8 cellular contexts compared by ENCODE assay signal in genomic region chr5:54443264-54443663, GRCh38. TPM values are rescaled to one million over a fixed set of nuclear protein-coding genes. Genes with fewer than 3 reads are reported as not detected.
DNase-seq lines count a peak whose midpoint lies in the region; ATAC-seq, FAIRE-seq and TF ChIP-seq lines count a peak whose summit lies in the region.

No MANE protein-coding gene starts in this region.

- POLR2A ChIA-PET in activated CD8-positive, alpha-beta T cell treated with anti-CD3 and anti-CD28 coated beads for 36 hours (lab: Charles Lee): interaction anchor here (0.9 kb wide), 1 partner anchor 134 kb away, joined by 3 read pairs; no protein-coding TSS in a partner anchor
- POLR2A ChIA-PET in activated CD8-positive, alpha-beta T cell treated with anti-CD3 and anti-CD28 coated beads, Interleukin-2, amount 10 ng/mL, durations not matched to agents 7 days and 5 days (lab: Charles Lee): no interaction called here

- intact Hi-C loops in activated CD8-positive, alpha-beta T cell treated with anti-CD3 and anti-CD28 coated beads for 36 hours (cut with micrococcal nuclease): no loop called here

- H3K4me3 ChIP-seq in NB4 (ENCODE audit: low read depth, low read length) (no peak overlapping the region), smooth muscle cell (no peak overlapping the region), right atrium auricular region (no peak overlapping the region)

- H3K9me3 ChIP-seq in smooth muscle cell (replicated peaks; ENCODE audit: low read depth): no peaks in the 10 kb centered on the region
- no peaks in the 10 kb centered on the region for H3K9me3 ChIP-seq in right atrium auricular region

- H3K36me3 Mint-ChIP-seq in activated CD8-positive, alpha-beta T cell treated with anti-CD3 and anti-CD28 coated beads for 36 hours (ENCODE audit: low read depth): no peaks in the 10 kb centered on the region
- H3K36me3 Mint-ChIP-seq in activated CD8-positive, alpha-beta T cell treated with anti-CD3 and anti-CD28 coated beads, Interleukin-2, amount 10 ng/mL, durations not matched to agents 7 days and 5 days (ENCODE audit: low read depth): no peaks in the 10 kb centered on the region

- no peaks in the 10 kb centered on the region for H3K27me3 Mint-ChIP-seq in activated CD8-positive, alpha-beta T cell treated with anti-CD3 and anti-CD28 coated beads for 36 hours
- H3K27me3 Mint-ChIP-seq in activated CD8-positive, alpha-beta T cell treated with anti-CD3 and anti-CD28 coated beads, Interleukin-2, amount 10 ng/mL, durations not matched to agents 7 days and 5 days (ENCODE audit: low read depth): peaks cover 2% of the 10 kb centered on the region

- FAIRE-seq in endometrium (lab: Jason Lieb, UNC) (peak; percentile 82), H54 (lab: Jason Lieb, UNC) (no peak)

- H4K20me1 ChIP-seq in smooth muscle cell (ENCODE audit: low read depth): no peaks in the 10 kb centered on the region

- TF ChIP-seq POLR2A in NB4 (IDR thresholded peaks at IDR 0.05; ENCODE audit: extremely low read depth, insufficient read length): no peak
- TF ChIP-seq POLR2A in H54 (IDR thresholded peaks at IDR 0.05; ENCODE audit: low read depth, low read length): no peak

- H3K4me2 ChIP-seq in smooth muscle cell: no peak overlapping the region

- H3K27me3 ChIP-seq in smooth muscle cell (ENCODE audit: low read depth) (no peaks in the 10 kb centered on the region), right atrium auricular region (no peaks in the 10 kb centered on the region)

- H3K27ac Mint-ChIP-seq in activated CD8-positive, alpha-beta T cell treated with anti-CD3 and anti-CD28 coated beads for 36 hours: no peak overlapping the region
- no peak overlapping the region for H3K27ac Mint-ChIP-seq in activated CD8-positive, alpha-beta T cell treated with anti-CD3 and anti-CD28 coated beads, Interleukin-2, amount 10 ng/mL, durations not matched to agents 7 days and 5 days

- H3K36me3 ChIP-seq in smooth muscle cell (ENCODE audit: low read depth): no peaks in the 10 kb centered on the region
- H3K36me3 ChIP-seq in right atrium auricular region: no peaks in the 10 kb centered on the region

- H3K4me1 ChIP-seq in smooth muscle cell (ENCODE audit: low read depth): no peaks in the 10 kb centered on the region
- peaks cover 0 to 23% of the 10 kb centered on the region in 2 donors for H3K4me1 ChIP-seq in right atrium auricular region

- TF ChIP-seq CTCF in activated CD8-positive, alpha-beta T cell treated with anti-CD3 and anti-CD28 coated beads for 36 hours (IDR thresholded peaks at IDR 0.05): peak; percentile 57
- peak; percentile 11 for TF ChIP-seq CTCF in NB4 (IDR thresholded peaks at IDR 0.05; ENCODE audit: low read depth, low read length)
- TF ChIP-seq CTCF in smooth muscle cell (IDR thresholded peaks at IDR 0.05; ENCODE audit: borderline replicate concordance, insufficient read depth, poor library complexity, severe bottlenecking): peak; percentile 50
- TF ChIP-seq CTCF in right atrium auricular region (IDR thresholded peaks at IDR 0.05): peak in 1 of 2 donors; percentile 52

- CTCF ChIA-PET in activated CD8-positive, alpha-beta T cell treated with anti-CD3 and anti-CD28 coated beads for 36 hours (lab: Charles Lee): interaction anchor here (0.8 to 3.4 kb wide), 9 partner anchors 10 to 402 kb away, joined by 3 to 33 read pairs (median 6); no protein-coding TSS in a partner anchor
- CTCF ChIA-PET in activated CD8-positive, alpha-beta T cell treated with anti-CD3 and anti-CD28 coated beads, Interleukin-2, amount 10 ng/mL, durations not matched to agents 7 days and 5 days (lab: Charles Lee): interaction anchor here (0.7 to 2.6 kb wide), 5 partner anchors 11 to 46 kb away, joined by 3 to 19 read pairs (median 4); no protein-coding TSS in a partner anchor

- no peaks in the 10 kb centered on the region for H3K9me3 Mint-ChIP-seq in activated CD8-positive, alpha-beta T cell treated with anti-CD3 and anti-CD28 coated beads for 36 hours
- H3K9me3 Mint-ChIP-seq in activated CD8-positive, alpha-beta T cell treated with anti-CD3 and anti-CD28 coated beads, Interleukin-2, amount 10 ng/mL, durations not matched to agents 7 days and 5 days (ENCODE audit: insufficient read depth): no peaks in the 10 kb centered on the region

- no peaks in the 10 kb centered on the region for H3K79me2 ChIP-seq in smooth muscle cell (ENCODE audit: low read depth)

- H3K27ac ChIP-seq in smooth muscle cell (ENCODE audit: low read depth) (no peak overlapping the region), right atrium auricular region (no peak overlapping the region)

- no peak overlapping the region for H2AFZ ChIP-seq in smooth muscle cell (ENCODE audit: low read depth)

- no peak for DNase-seq in activated CD8-positive, alpha-beta T cell treated with anti-CD3 and anti-CD28 coated beads for 36 hours
- DNase-seq in activated CD8-positive, alpha-beta T cell treated with anti-CD3 and anti-CD28 coated beads, Interleukin-2, amount 10 ng/mL, durations not matched to agents 7 days and 5 days: no peak
- DNase-seq in NB4 (ENCODE audit: low read depth): peak; percentile 24
- DNase-seq in smooth muscle cell (lab: John Stamatoyannopoulos, UW; ENCODE audit: unreplicated experiment): no peak
- no peak for DNase-seq in ecto neural progenitor cell (ENCODE audit: low spot score)
- no peak for DNase-seq in right atrium auricular region (ENCODE audit: low spot score)
- no peak for DNase-seq in H54 (ENCODE audit: insufficient read length, low spot score)

- H3K4me3 Mint-ChIP-seq in activated CD8-positive, alpha-beta T cell treated with anti-CD3 and anti-CD28 coated beads for 36 hours: no peak overlapping the region
- no peak overlapping the region for H3K4me3 Mint-ChIP-seq in activated CD8-positive, alpha-beta T cell treated with anti-CD3 and anti-CD28 coated beads, Interleukin-2, amount 10 ng/mL, durations not matched to agents 7 days and 5 days

- no peaks in the 10 kb centered on the region for H3F3A ChIP-seq in smooth muscle cell (ENCODE audit: low read depth)

- H3K9ac ChIP-seq in smooth muscle cell (ENCODE audit: low read depth): no peak overlapping the region

- ATAC-seq in activated CD8-positive, alpha-beta T cell treated with anti-CD3 and anti-CD28 coated beads for 36 hours: no peak
- no peak for ATAC-seq in activated CD8-positive, alpha-beta T cell treated with anti-CD3 and anti-CD28 coated beads, Interleukin-2, amount 10 ng/mL, durations not matched to agents 7 days and 5 days

- peaks cover 20% of the 10 kb centered on the region for H3K4me1 Mint-ChIP-seq in activated CD8-positive, alpha-beta T cell treated with anti-CD3 and anti-CD28 coated beads for 36 hours (ENCODE audit: low read depth)
- peaks cover 17% of the 10 kb centered on the region for H3K4me1 Mint-ChIP-seq in activated CD8-positive, alpha-beta T cell treated with anti-CD3 and anti-CD28 coated beads, Interleukin-2, amount 10 ng/mL, durations not matched to agents 7 days and 5 days (ENCODE audit: low read depth)

RNA-seq across cellular contexts. Expression of gene HSPB3, which starts 12.2 kb away (rescaled TPM):
- not detected for total RNA-seq in activated CD8-positive, alpha-beta T cell treated with anti-CD3 and anti-CD28 coated beads for 36 hours
- total RNA-seq in activated CD8-positive, alpha-beta T cell treated with anti-CD3 and anti-CD28 coated beads, Interleukin-2, amount 10 ng/mL, durations not matched to agents 7 days and 5 days: not detected
- 3.1 and 5.5 TPM in 2 replicates for total RNA-seq in smooth muscle cell
- polyA plus RNA-seq in smooth muscle cell: 1.5 and 2.3 TPM in 2 replicates
- 100 to 1,000 TPM; 338 to 442 TPM for total RNA-seq in right atrium auricular region

Comparison
In these comparisons a context has a peak if more than half of its experiments do, and no peak if none do; other contexts are left out.
1. RNA of gene HSPB3, which starts 12.2 kb away (total RNA-seq): 338 to 442 TPM in right atrium auricular region; 3.1 to 5.5 TPM in smooth muscle cell, not detected in activated CD8-positive, alpha-beta T cell treated with anti-CD3 and anti-CD28 coated beads for 36 hours and not detected in activated CD8-positive, alpha-beta T cell treated with anti-CD3 and anti-CD28 coated beads, Interleukin-2, amount 10 ng/mL, durations not matched to agents 7 days and 5 days; every median in the first group is over 10 times any median in the second.